1 cellular context compared by ENCODE assay signal in genomic region chr17:19507673-19508326, GRCh38.
TF ChIP-seq lines count a peak whose summit lies in the region.

No MANE protein-coding gene starts in this region.

TF ChIP-seq in Ishikawa, 13 proteins besides CTCF, POLR2A, EP300 and RAD21:
- TF ChIP-seq REST (IDR thresholded peaks at IDR 0.05; ENCODE audit: low read depth): no peak
- TF ChIP-seq CEBPB (IDR thresholded peaks at IDR 0.05): peak; percentile 40; the same call in 1 of the 2 replicates
- peak; percentile 64 for TF ChIP-seq MAX (IDR thresholded peaks at IDR 0.05)
- no peak for TF ChIP-seq CREB1 (IDR thresholded peaks at IDR 0.05; ENCODE audit: low read depth)
- TF ChIP-seq ZBTB7A (IDR thresholded peaks at IDR 0.05; ENCODE audit: low read depth): peak; percentile 60; the same call in 1 of the 2 replicates
- TF ChIP-seq TAF1 (IDR thresholded peaks at IDR 0.05; ENCODE audit: low read depth): 0 out of 2 replicates have a peak, but pooled peaks have one; percentile 10
- no peak for TF ChIP-seq USF1 (IDR thresholded peaks at IDR 0.05)
- no peak for TF ChIP-seq NFIC (IDR thresholded peaks at IDR 0.05)
- TF ChIP-seq FOXM1 (IDR thresholded peaks at IDR 0.05; ENCODE audit: borderline replicate concordance, low read depth): no peak
- TF ChIP-seq TEAD4 (IDR thresholded peaks at IDR 0.05): peak; percentile 97
- TF ChIP-seq YY1 (IDR thresholded peaks at IDR 0.05; ENCODE audit: low read depth): no peak
